19 cellular contexts compared by ENCODE assay signal in genomic region chr1:150473659-150474058, GRCh38. TPM values are rescaled to one million over a fixed set of nuclear protein-coding genes. Genes with fewer than 3 reads are reported as not detected.
DNase-seq lines count a peak whose midpoint lies in the region; ATAC-seq and TF ChIP-seq lines count a peak whose summit lies in the region.
"Had no signal": no experiment of that assay in that cellular context is flagged by ENCODE, and none has a peak within 500 bp of the region (broad histone marks: within the 10 kb centered on the region; RNA-seq: fewer than 3 reads in every experiment).

No MANE protein-coding gene starts in this region.

- intact Hi-C loops in sciatic nerve (cut with DNase I), result no loop called here

- TF ChIP-seq CTCF in choroid plexus epithelial cell (conservative IDR thresholded peaks at IDR 0.05; ENCODE audit: low read depth, low read length), result no peak
- TF ChIP-seq CTCF in hepatocyte (IDR thresholded peaks at IDR 0.05; ENCODE audit: poor library complexity), result no peak
- no peak for TF ChIP-seq CTCF in WERI-Rb-1 (IDR thresholded peaks at IDR 0.05; ENCODE audit: low read depth, low read length)

- DNase-seq in HuH-7.5 (ENCODE audit: low spot score), result peak; percentile 47
- peak; percentile 58 for DNase-seq in choroid plexus epithelial cell (ENCODE audit: low read depth)
- peak; percentile 18 for DNase-seq in hepatocyte (ENCODE audit: low spot score)
- DNase-seq in sciatic nerve (ENCODE audit: low spot score), result no peak
- DNase-seq in KBM-7, result no peak
- no peak for DNase-seq in activated effector memory CD4-positive, alpha-beta T cell treated with anti-CD3 and anti-CD28 coated beads, Interleukin-2, amount 50 U/mL, for 16 hours
- no peak for DNase-seq in WERI-Rb-1
- no peak for DNase-seq in D341Med (ENCODE audit: low spot score)
- DNase-seq: activated CD4-positive, alpha-beta T cell treated with anti-CD3 and anti-CD28 coated beads for 1 hour; activated naive CD4-positive, alpha-beta T cell treated with anti-CD3 and anti-CD28 coated beads for 36 hours; body of pancreas; erythroblast; MG63; midbrain; NCI-H187; NCI-H510A treated with DMSO at 0.1 percent for 48 hours; stimulated activated CD4-positive, alpha-beta T cell treated with anti-CD3 and anti-CD28 coated beads, Interleukin-2, amount 100 ng/mL, for 48 hours had no signal

- H3K4me3 ChIP-seq in choroid plexus epithelial cell (ENCODE audit: low read depth, low read length), result no peak overlapping the region
- H3K4me3 ChIP-seq in hepatocyte, result no peak overlapping the region
- no peak overlapping the region for H3K4me3 ChIP-seq in WERI-Rb-1 (ENCODE audit: low read depth, low read length)
- H3K4me3 ChIP-seq: body of pancreas, MG63, SJSA1 had no signal

- H3K36me3 ChIP-seq in hepatocyte (replicated peaks; ENCODE audit: insufficient read depth, low read depth), result no peaks in the 10 kb centered on the region
- H3K36me3 ChIP-seq in WERI-Rb-1, result peaks cover 40% of the 10 kb centered on the region

- peak; percentile 55 for ATAC-seq in sciatic nerve
- ATAC-seq: body of pancreas had no signal

- 68% methylated on average over 4 of the region's 4 CpGs for WGBS in hepatocyte (ENCODE audit: low lambda C conversion rate, missing lambda C conversion rate)

- H3K4me2 ChIP-seq in hepatocyte, result no peak overlapping the region

- no peaks in the 10 kb centered on the region for H3K9me3 ChIP-seq in hepatocyte (ENCODE audit: low read depth)
- H3K9me3 ChIP-seq in WERI-Rb-1 (ENCODE audit: severe bottlenecking), result no peaks in the 10 kb centered on the region
- H3K9me3 ChIP-seq: body of pancreas, neutrophil, SJSA1 had no signal

- H4K20me1 ChIP-seq in hepatocyte (ENCODE audit: insufficient read depth, poor library complexity, severe bottlenecking), result no peaks in the 10 kb centered on the region

- H3K4me1 ChIP-seq in hepatocyte (ENCODE audit: insufficient read depth), result peaks cover 16% of the 10 kb centered on the region

- no peak overlapping the region for H2AFZ ChIP-seq in hepatocyte

- H3K9me2 ChIP-seq in hepatocyte (replicated peaks; ENCODE audit: insufficient read depth), result no peaks in the 10 kb centered on the region

- in situ Hi-C loops in KBM-7 (cut with MboI; ENCODE audit: low pct_unique_long_range_greater_than_20kb, low sequenced_read_pairs), result no loop called here

- H3K79me2 ChIP-seq in hepatocyte, result no peaks in the 10 kb centered on the region

- H3K27me3 ChIP-seq in hepatocyte (no peaks in the 10 kb centered on the region), WERI-Rb-1 (ENCODE audit: insufficient read depth, low read depth, severe bottlenecking) (no peaks in the 10 kb centered on the region)
- H3K27me3 ChIP-seq: body of pancreas, MG63, neutrophil had no signal

- H3K27ac ChIP-seq in hepatocyte (no peak overlapping the region), WERI-Rb-1 (no peak overlapping the region)
- H3K27ac ChIP-seq: neutrophil, SJSA1 had no signal

RNA-seq across cellular contexts. Expression of gene TARS2, which starts 13.6 kb away (rescaled TPM):
- 9.1 and 10.1 TPM in 2 replicates for total RNA-seq in hepatocyte
- polyA plus RNA-seq in hepatocyte, result 18.2 and 19.2 TPM in 2 replicates
- total RNA-seq in sciatic nerve, result 22.4 TPM

RNA-seq across cellular contexts. Expression of gene ECM1, which starts 34.2 kb away (rescaled TPM):
- total RNA-seq in hepatocyte (1.0 and 3.0 TPM in 2 replicates), sciatic nerve (19.7 TPM)
- 7.1 and 8.8 TPM in 2 replicates for polyA plus RNA-seq in hepatocyte

RNA-seq across cellular contexts. Expression of gene FALEC, which starts 41.9 kb away (rescaled TPM):
- total RNA-seq in hepatocyte (not detected in 2 replicates), sciatic nerve (not detected)
- polyA plus RNA-seq in hepatocyte, result 0.39 TPM in 1 of 2 replicates, not detected in the other
- total RNA-seq: activated naive CD4-positive, alpha-beta T cell treated with anti-CD3 and anti-CD28 coated beads for 36 hours; body of pancreas; SJSA1 had no signal

Comparison
In these comparisons a context has a peak if more than half of its experiments do, and no peak if none do; other contexts are left out.
1. DNase-seq: peak in HuH-7.5 (single experiment), choroid plexus epithelial cell (single experiment) and hepatocyte (single experiment); none in sciatic nerve (single experiment), KBM-7 (single experiment), activated effector memory CD4-positive, alpha-beta T cell treated with anti-CD3 and anti-CD28 coated beads, Interleukin-2, amount 50 U/mL, for 16 hours (single experiment), WERI-Rb-1 (single experiment) and D341Med (single experiment).